ENCODE assay signal across 15 cellular contexts in genomic region chr3:115321396-115321795, GRCh38.
DNase-seq lines count a peak whose midpoint lies in the region; ATAC-seq, FAIRE-seq and TF ChIP-seq lines count a peak whose summit lies in the region.
"Had no signal": no experiment of that assay in that cellular context is flagged by ENCODE, and none has a peak within 500 bp of the region (broad histone marks: within the 10 kb centered on the region; RNA-seq: fewer than 3 reads in every experiment).

No MANE protein-coding gene starts in this region.

- no peaks in the 10 kb centered on the region for H3K27me3 Mint-ChIP-seq in activated T-helper 2 cell treated with anti-CD3 and anti-CD28 coated beads, Interferon-gamma antibody, Interleukin-2, Interleukin-4, amounts not matched to agents 10 μg/mL and 5 μg/mL and 100 μg/mL, durations not matched to agents 14 hours and 24 hours and 36 hours (ENCODE audit: low read depth)
- H3K27me3 Mint-ChIP-seq in T-cell, result peaks cover 2 to 4% of the 10 kb centered on the region in 2 donors
- H3K27me3 Mint-ChIP-seq: activated CD4-positive, alpha-beta T cell treated with anti-CD3 and anti-CD28 coated beads, Interleukin-2, amount 10 ng/mL, durations not matched to agents 24 days and 14 days had no signal

- H3K4me1 Mint-ChIP-seq in activated T-helper 2 cell treated with anti-CD3 and anti-CD28 coated beads, Interferon-gamma antibody, Interleukin-2, Interleukin-4, amounts not matched to agents 10 μg/mL and 5 μg/mL and 100 μg/mL, durations not matched to agents 14 hours and 24 hours and 36 hours (ENCODE audit: low read depth), result no peaks in the 10 kb centered on the region
- no peaks in the 10 kb centered on the region for H3K4me1 Mint-ChIP-seq in T-cell
- H3K4me1 Mint-ChIP-seq: activated CD4-positive, alpha-beta T cell treated with anti-CD3 and anti-CD28 coated beads, Interleukin-2, amount 10 ng/mL, durations not matched to agents 24 days and 14 days had no signal

- no peaks in the 10 kb centered on the region for H3K36me3 Mint-ChIP-seq in activated T-helper 2 cell treated with anti-CD3 and anti-CD28 coated beads, Interferon-gamma antibody, Interleukin-2, Interleukin-4, amounts not matched to agents 10 μg/mL and 5 μg/mL and 100 μg/mL, durations not matched to agents 14 hours and 24 hours and 36 hours (ENCODE audit: low read depth)
- H3K36me3 Mint-ChIP-seq in T-cell, result peaks cover 7% of the 10 kb centered on the region
- H3K36me3 Mint-ChIP-seq: activated naive CD8-positive, alpha-beta T cell had no signal

- TF ChIP-seq POLR2A in H54 (IDR thresholded peaks at IDR 0.05; ENCODE audit: low read depth, low read length), result no peak

- no peak overlapping the region for H3K27ac Mint-ChIP-seq in activated T-helper 2 cell treated with anti-CD3 and anti-CD28 coated beads, Interferon-gamma antibody, Interleukin-2, Interleukin-4, amounts not matched to agents 10 μg/mL and 5 μg/mL and 100 μg/mL, durations not matched to agents 14 hours and 24 hours and 36 hours
- no peak overlapping the region for H3K27ac Mint-ChIP-seq in T-cell
- H3K27ac Mint-ChIP-seq: activated CD4-positive, alpha-beta T cell treated with anti-CD3 and anti-CD28 coated beads, Interleukin-2, amount 10 ng/mL, durations not matched to agents 24 days and 14 days; activated naive CD8-positive, alpha-beta T cell had no signal

- H3K9me3 Mint-ChIP-seq in activated T-helper 2 cell treated with anti-CD3 and anti-CD28 coated beads, Interferon-gamma antibody, Interleukin-2, Interleukin-4, amounts not matched to agents 10 μg/mL and 5 μg/mL and 100 μg/mL, durations not matched to agents 14 hours and 24 hours and 36 hours, result no peaks in the 10 kb centered on the region
- peaks cover 2 to 10% (median 9%) of the 10 kb centered on the region in 3 donors for H3K9me3 Mint-ChIP-seq in T-cell
- H3K9me3 Mint-ChIP-seq: activated CD4-positive, alpha-beta T cell treated with anti-CD3 and anti-CD28 coated beads, Interleukin-2, amount 10 ng/mL, durations not matched to agents 24 days and 14 days had no signal

- POLR2A ChIA-PET in T-cell (lab: Charles Lee), result no interaction called here

- ATAC-seq in GM19452 (IDR thresholded peaks at IDR 0.05; ENCODE audit: unreplicated experiment), result no peak
- no peak for ATAC-seq in T-cell (replicated peaks in 1 of 4)
- ATAC-seq in HG03045 (IDR thresholded peaks at IDR 0.05; ENCODE audit: unreplicated experiment), result no peak

- peak; percentile 55 for FAIRE-seq in H54 (lab: Jason Lieb, UNC)

- intact Hi-C loops in activated T-helper 2 cell treated with anti-CD3 and anti-CD28 coated beads, Interferon-gamma antibody, Interleukin-2, Interleukin-4, amounts not matched to agents 10 μg/mL and 5 μg/mL and 100 μg/mL, durations not matched to agents 14 hours and 24 hours and 36 hours (cut with micrococcal nuclease), result no loop called here

- no peak overlapping the region for H3K4me3 ChIP-seq in AG09309 (ENCODE audit: control insufficient read depth, low read depth, low read length)
- H3K4me3 ChIP-seq: prostate gland had no signal

- CTCF ChIA-PET in T-cell (lab: Charles Lee), result no interaction called here

- TF ChIP-seq CTCF in AG09309 (IDR thresholded peaks at IDR 0.05; ENCODE audit: control insufficient read depth, insufficient read depth, low read depth, low read length, missing control alignments), result no peak

- peak; percentile 54 for DNase-seq in AG09309 (ENCODE audit: low read depth)
- DNase-seq in H54 (ENCODE audit: insufficient read length, low spot score), result no peak
- peak; percentile 86 for DNase-seq in NCI-H748 treated with DMSO at 0.1 percent for 48 hours (lab: John Stamatoyannopoulos, UW)
- peak; percentile 23 for DNase-seq in fibroblast of peridontal ligament (ENCODE audit: extremely low read depth)
- no peak for DNase-seq in activated T-helper 2 cell treated with anti-CD3 and anti-CD28 coated beads, Interferon-gamma antibody, Interleukin-2, Interleukin-4, amounts not matched to agents 10 μg/mL and 5 μg/mL and 100 μg/mL, durations not matched to agents 14 hours and 24 hours and 36 hours (ENCODE audit: low spot score)
- no peak for DNase-seq in T-cell
- DNase-seq: activated CD4-positive, alpha-beta T cell treated with anti-CD3 and anti-CD28 coated beads, Interleukin-2, amount 10 ng/mL, durations not matched to agents 24 days and 14 days; C1 segment of cervical spinal cord; kidney glomerular epithelial cell; NCI-H187 treated with DMSO at 0.1 percent for 48 hours; SIG-M5 had no signal

- H3K4me3 Mint-ChIP-seq in activated T-helper 2 cell treated with anti-CD3 and anti-CD28 coated beads, Interferon-gamma antibody, Interleukin-2, Interleukin-4, amounts not matched to agents 10 μg/mL and 5 μg/mL and 100 μg/mL, durations not matched to agents 14 hours and 24 hours and 36 hours (ENCODE audit: low read depth), result no peak overlapping the region
- H3K4me3 Mint-ChIP-seq in T-cell, result no peak overlapping the region
- H3K4me3 Mint-ChIP-seq: activated CD4-positive, alpha-beta T cell treated with anti-CD3 and anti-CD28 coated beads, Interleukin-2, amount 10 ng/mL, durations not matched to agents 24 days and 14 days; activated naive CD8-positive, alpha-beta T cell had no signal

Comparison
In these comparisons a context has a peak if more than half of its experiments do, and no peak if none do; other contexts are left out.
1. DNase-seq: peak in AG09309 (single experiment), NCI-H748 treated with DMSO at 0.1 percent for 48 hours (single experiment) and fibroblast of peridontal ligament (single experiment); none in H54 (single experiment), activated T-helper 2 cell treated with anti-CD3 and anti-CD28 coated beads, Interferon-gamma antibody, Interleukin-2, Interleukin-4, amounts not matched to agents 10 μg/mL and 5 μg/mL and 100 μg/mL, durations not matched to agents 14 hours and 24 hours and 36 hours (single experiment) and T-cell (0 of 34).